ENCODE assay signal across 1 cellular context in the genomic region with DNA sequence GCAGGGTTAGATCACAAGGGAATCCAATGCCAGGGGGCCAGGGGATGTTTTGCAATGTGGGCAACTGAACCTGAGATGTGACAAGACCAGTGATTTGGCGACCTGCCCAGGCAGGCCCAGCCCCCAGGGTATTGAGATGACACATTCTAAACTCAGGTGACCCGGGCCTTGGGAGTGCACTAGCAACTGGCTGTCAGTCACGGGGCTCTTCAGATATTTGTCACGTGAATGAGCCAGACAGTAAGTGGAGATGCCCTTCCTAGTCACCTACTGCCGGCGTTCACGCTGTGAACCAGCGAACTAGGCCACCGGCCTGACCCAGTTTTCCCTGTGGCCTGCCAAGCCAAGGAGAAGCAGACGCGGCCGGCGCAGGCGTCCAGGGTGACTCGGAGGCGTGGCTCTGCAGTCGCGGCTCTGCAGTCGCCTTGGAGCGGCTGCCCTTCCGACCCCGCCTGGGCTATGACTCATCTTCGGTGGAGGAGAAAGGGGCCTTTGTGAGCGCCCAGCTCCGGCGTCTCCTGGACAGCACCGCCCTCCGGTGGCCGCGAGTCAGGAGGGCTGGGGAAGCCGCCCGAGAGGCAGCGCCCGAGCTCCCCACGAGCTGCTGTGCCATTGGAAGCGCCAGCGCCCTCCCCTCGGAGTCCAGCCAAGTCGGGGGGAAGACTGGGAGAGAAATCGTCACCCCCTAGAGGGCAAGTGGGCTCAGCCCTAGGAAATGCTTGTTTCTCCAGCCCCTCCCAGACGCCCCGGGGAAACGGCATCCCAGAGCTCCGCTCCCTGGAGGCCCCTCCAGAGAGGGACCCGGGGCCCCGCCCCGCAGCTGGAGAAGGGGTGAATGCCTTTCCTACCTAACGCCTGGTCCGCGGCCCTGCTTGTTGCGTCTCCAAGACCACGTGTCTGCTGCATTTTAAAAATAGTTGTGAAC.
TF ChIP-seq lines count a peak whose summit lies in the region.

No MANE protein-coding gene starts in this region.

TF ChIP-seq in SK-N-SH, 30 proteins besides CTCF, POLR2A, EP300 and RAD21 (continued from another document):
- TF ChIP-seq, protein P1, sequence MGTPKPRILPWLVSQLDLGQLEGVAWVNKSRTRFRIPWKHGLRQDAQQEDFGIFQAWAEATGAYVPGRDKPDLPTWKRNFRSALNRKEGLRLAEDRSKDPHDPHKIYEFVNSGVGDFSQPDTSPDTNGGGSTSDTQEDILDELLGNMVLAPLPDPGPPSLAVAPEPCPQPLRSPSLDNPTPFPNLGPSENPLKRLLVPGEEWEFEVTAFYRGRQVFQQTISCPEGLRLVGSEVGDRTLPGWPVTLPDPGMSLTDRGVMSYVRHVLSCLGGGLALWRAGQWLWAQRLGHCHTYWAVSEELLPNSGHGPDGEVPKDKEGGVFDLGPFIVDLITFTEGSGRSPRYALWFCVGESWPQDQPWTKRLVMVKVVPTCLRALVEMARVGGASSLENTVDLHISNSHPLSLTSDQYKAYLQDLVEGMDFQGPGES (IDR thresholded peaks at IDR 0.05; ENCODE audit: low read depth, low read length) = no peak
- TF ChIP-seq FOXJ3 (CRISPR knock-in tag; IDR thresholded peaks at IDR 0.05) = no peak
- peak; percentile 76 for TF ChIP-seq NFIC (IDR thresholded peaks at IDR 0.05; ENCODE audit: borderline replicate concordance)
- no peak for TF ChIP-seq MEF2A (IDR thresholded peaks at IDR 0.05; ENCODE audit: borderline replicate concordance, low read depth)
- TF ChIP-seq, protein P2, sequence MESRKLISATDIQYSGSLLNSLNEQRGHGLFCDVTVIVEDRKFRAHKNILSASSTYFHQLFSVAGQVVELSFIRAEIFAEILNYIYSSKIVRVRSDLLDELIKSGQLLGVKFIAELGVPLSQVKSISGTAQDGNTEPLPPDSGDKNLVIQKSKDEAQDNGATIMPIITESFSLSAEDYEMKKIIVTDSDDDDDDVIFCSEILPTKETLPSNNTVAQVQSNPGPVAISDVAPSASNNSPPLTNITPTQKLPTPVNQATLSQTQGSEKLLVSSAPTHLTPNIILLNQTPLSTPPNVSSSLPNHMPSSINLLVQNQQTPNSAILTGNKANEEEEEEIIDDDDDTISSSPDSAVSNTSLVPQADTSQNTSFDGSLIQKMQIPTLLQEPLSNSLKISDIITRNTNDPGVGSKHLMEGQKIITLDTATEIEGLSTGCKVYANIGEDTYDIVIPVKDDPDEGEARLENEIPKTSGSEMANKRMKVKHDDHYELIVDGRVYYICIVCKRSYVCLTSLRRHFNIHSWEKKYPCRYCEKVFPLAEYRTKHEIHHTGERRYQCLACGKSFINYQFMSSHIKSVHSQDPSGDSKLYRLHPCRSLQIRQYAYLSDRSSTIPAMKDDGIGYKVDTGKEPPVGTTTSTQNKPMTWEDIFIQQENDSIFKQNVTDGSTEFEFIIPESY (IDR thresholded peaks at IDR 0.05; ENCODE audit: borderline replicate concordance, low read depth) = no peak
- TF ChIP-seq, protein P3, sequence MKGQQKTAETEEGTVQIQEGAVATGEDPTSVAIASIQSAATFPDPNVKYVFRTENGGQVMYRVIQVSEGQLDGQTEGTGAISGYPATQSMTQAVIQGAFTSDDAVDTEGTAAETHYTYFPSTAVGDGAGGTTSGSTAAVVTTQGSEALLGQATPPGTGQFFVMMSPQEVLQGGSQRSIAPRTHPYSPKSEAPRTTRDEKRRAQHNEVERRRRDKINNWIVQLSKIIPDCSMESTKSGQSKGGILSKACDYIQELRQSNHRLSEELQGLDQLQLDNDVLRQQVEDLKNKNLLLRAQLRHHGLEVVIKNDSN (IDR thresholded peaks at IDR 0.05; ENCODE audit: borderline replicate concordance, low read depth) = peak; percentile 48
- TF ChIP-seq JUND (IDR thresholded peaks at IDR 0.05) = peak; percentile 72
- peak; percentile 3; the same call in 1 of the 2 replicates for TF ChIP-seq TAF1 (IDR thresholded peaks at IDR 0.05; ENCODE audit: borderline replicate concordance, low read depth, low read length)
- TF ChIP-seq RXRA (IDR thresholded peaks at IDR 0.05; ENCODE audit: borderline replicate concordance, low read depth) = peak; percentile 84
- TF ChIP-seq SIN3A (IDR thresholded peaks at IDR 0.05; ENCODE audit: borderline replicate concordance, low read depth, low read length) = no peak
- peak; percentile 48; the same call in 1 of the 2 replicates for TF ChIP-seq FOXM1 (IDR thresholded peaks at IDR 0.05; ENCODE audit: low read depth)
- TF ChIP-seq, protein P4, sequence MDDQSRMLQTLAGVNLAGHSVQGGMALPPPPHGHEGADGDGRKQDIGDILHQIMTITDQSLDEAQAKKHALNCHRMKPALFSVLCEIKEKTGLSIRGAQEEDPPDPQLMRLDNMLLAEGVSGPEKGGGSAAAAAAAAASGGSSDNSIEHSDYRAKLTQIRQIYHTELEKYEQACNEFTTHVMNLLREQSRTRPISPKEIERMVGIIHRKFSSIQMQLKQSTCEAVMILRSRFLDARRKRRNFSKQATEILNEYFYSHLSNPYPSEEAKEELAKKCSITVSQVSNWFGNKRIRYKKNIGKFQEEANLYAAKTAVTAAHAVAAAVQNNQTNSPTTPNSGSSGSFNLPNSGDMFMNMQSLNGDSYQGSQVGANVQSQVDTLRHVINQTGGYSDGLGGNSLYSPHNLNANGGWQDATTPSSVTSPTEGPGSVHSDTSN (IDR thresholded peaks at IDR 0.05) = peak; percentile 65
- no peak for TF ChIP-seq YY1 (IDR thresholded peaks at IDR 0.05; ENCODE audit: low read depth)
- no peak for TF ChIP-seq GABPA (IDR thresholded peaks at IDR 0.05; ENCODE audit: low read depth)
- TF ChIP-seq RFX5 (IDR thresholded peaks at IDR 0.05; ENCODE audit: low read length) = no peak
- TF ChIP-seq, protein P5, sequence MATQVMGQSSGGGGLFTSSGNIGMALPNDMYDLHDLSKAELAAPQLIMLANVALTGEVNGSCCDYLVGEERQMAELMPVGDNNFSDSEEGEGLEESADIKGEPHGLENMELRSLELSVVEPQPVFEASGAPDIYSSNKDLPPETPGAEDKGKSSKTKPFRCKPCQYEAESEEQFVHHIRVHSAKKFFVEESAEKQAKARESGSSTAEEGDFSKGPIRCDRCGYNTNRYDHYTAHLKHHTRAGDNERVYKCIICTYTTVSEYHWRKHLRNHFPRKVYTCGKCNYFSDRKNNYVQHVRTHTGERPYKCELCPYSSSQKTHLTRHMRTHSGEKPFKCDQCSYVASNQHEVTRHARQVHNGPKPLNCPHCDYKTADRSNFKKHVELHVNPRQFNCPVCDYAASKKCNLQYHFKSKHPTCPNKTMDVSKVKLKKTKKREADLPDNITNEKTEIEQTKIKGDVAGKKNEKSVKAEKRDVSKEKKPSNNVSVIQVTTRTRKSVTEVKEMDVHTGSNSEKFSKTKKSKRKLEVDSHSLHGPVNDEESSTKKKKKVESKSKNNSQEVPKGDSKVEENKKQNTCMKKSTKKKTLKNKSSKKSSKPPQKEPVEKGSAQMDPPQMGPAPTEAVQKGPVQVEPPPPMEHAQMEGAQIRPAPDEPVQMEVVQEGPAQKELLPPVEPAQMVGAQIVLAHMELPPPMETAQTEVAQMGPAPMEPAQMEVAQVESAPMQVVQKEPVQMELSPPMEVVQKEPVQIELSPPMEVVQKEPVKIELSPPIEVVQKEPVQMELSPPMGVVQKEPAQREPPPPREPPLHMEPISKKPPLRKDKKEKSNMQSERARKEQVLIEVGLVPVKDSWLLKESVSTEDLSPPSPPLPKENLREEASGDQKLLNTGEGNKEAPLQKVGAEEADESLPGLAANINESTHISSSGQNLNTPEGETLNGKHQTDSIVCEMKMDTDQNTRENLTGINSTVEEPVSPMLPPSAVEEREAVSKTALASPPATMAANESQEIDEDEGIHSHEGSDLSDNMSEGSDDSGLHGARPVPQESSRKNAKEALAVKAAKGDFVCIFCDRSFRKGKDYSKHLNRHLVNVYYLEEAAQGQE (IDR thresholded peaks at IDR 0.05; ENCODE audit: low read depth, low read length) = no peak
- TF ChIP-seq CHD2 (IDR thresholded peaks at IDR 0.05; ENCODE audit: low read length, partially characterized antibody) = peak; percentile 20
- no peak for TF ChIP-seq EZH2phosphoT487 (IDR thresholded peaks at IDR 0.05; ENCODE audit: borderline replicate concordance, low read depth)
- TF ChIP-seq NRF1 (IDR thresholded peaks at IDR 0.05; ENCODE audit: low read depth, low read length) = peak; percentile 70
- TF ChIP-seq FOSL2 (IDR thresholded peaks at IDR 0.05; ENCODE audit: borderline replicate concordance, low read depth) = peak; percentile 92
- TF ChIP-seq SMC3 (IDR thresholded peaks at IDR 0.05; ENCODE audit: low read depth, low read length) = peak; percentile 94
- peak; percentile 55 for TF ChIP-seq POLR2AphosphoS5 (IDR thresholded peaks at IDR 0.05; ENCODE audit: low read depth, low read length)
- TF ChIP-seq, protein P6, sequence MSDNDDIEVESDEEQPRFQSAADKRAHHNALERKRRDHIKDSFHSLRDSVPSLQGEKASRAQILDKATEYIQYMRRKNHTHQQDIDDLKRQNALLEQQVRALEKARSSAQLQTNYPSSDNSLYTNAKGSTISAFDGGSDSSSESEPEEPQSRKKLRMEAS (IDR thresholded peaks at IDR 0.05; ENCODE audit: low read depth) = peak; percentile 88
- peak; percentile 29 for TF ChIP-seq TCF12 (IDR thresholded peaks at IDR 0.05)
TF ChIP-seq in SK-N-SH: peak in this region for 17.
